ENCODE assay signal across 8 cellular contexts in genomic region chr4:22356996-22357596, GRCh38.
DNase-seq lines count a peak whose midpoint lies in the region; ATAC-seq, FAIRE-seq and TF ChIP-seq lines count a peak whose summit lies in the region.

No MANE protein-coding gene starts in this region.

- H3K4me3 ChIP-seq in DND-41 (ENCODE audit: low read depth in 1 of 2, low read length in 2 of 2): no peak overlapping the region
- H3K4me3 ChIP-seq in testis: no peak overlapping the region

- DNase-seq in DND-41: no peak
- DNase-seq in RCC 7860 (ENCODE audit: low spot score): peak; percentile 29
- peak; percentile 31 for DNase-seq in globus pallidus (ENCODE audit: low spot score)
- no peak for DNase-seq in testis
- DNase-seq in NK-92 (lab: John Stamatoyannopoulos, UW; ENCODE audit: unreplicated experiment): no peak
- DNase-seq in activated naive CD4-positive, alpha-beta T cell treated with anti-CD3 and anti-CD28 coated beads for 36 hours: no peak

- ATAC-seq in DND-41 (ENCODE audit: insufficient read depth, low read depth) (no peak), HG03354 (IDR thresholded peaks at IDR 0.05; ENCODE audit: poor library complexity, severe bottlenecking, unreplicated experiment) (peak; percentile 83), GM18858 (IDR thresholded peaks at IDR 0.05; ENCODE audit: unreplicated experiment) (no peak)

- no peak for FAIRE-seq in RCC 7860 (lab: Jason Lieb, UNC)

- peak; percentile 37 for TF ChIP-seq CTCF in DND-41 (IDR thresholded peaks at IDR 0.05; ENCODE audit: borderline replicate concordance, extremely low read depth, low read length, poor library complexity, severe bottlenecking)
- peak in 1 of 3 experiments; percentile 18 for TF ChIP-seq CTCF in testis (IDR thresholded peaks at IDR 0.05)

- no peak overlapping the region for H3K9ac ChIP-seq in DND-41 (ENCODE audit: low read depth, low read length)

- no peak overlapping the region for H3K4me3 Mint-ChIP-seq in activated naive CD4-positive, alpha-beta T cell treated with anti-CD3 and anti-CD28 coated beads for 36 hours

- H3K27me3 ChIP-seq in DND-41 (ENCODE audit: insufficient read depth, low read length, poor library complexity) (no peaks in the 10 kb centered on the region), testis (no peaks in the 10 kb centered on the region)

- peaks cover 9% of the 10 kb centered on the region for H3K27me3 Mint-ChIP-seq in activated naive CD4-positive, alpha-beta T cell treated with anti-CD3 and anti-CD28 coated beads for 36 hours (ENCODE audit: low read depth)

- TF ChIP-seq POLR2A in testis (IDR thresholded peaks at IDR 0.05): no peak

- H3K36me3 ChIP-seq in DND-41 (ENCODE audit: insufficient read depth, low read length): no peaks in the 10 kb centered on the region
- H3K36me3 ChIP-seq in testis (ENCODE audit: low read depth, missing control alignments): no peaks in the 10 kb centered on the region

- H3K36me3 Mint-ChIP-seq in activated naive CD4-positive, alpha-beta T cell treated with anti-CD3 and anti-CD28 coated beads for 36 hours (ENCODE audit: low read depth): no peaks in the 10 kb centered on the region

- H3K4me2 ChIP-seq in DND-41 (ENCODE audit: insufficient read depth, low read length): no peak overlapping the region

- H2AFZ ChIP-seq in DND-41 (ENCODE audit: low read depth, low read length): no peak overlapping the region

- no peaks in the 10 kb centered on the region for H3K4me1 Mint-ChIP-seq in activated naive CD4-positive, alpha-beta T cell treated with anti-CD3 and anti-CD28 coated beads for 36 hours (ENCODE audit: low read depth)

- H3K79me2 ChIP-seq in DND-41 (ENCODE audit: insufficient read depth, low read length): no peaks in the 10 kb centered on the region

- H3K4me1 ChIP-seq in DND-41 (ENCODE audit: insufficient read depth, low read length) (no peaks in the 10 kb centered on the region), testis (no peaks in the 10 kb centered on the region)

- H3K27ac Mint-ChIP-seq in activated naive CD4-positive, alpha-beta T cell treated with anti-CD3 and anti-CD28 coated beads for 36 hours: no peak overlapping the region

- 62 to 64% methylated on average over 4 to 5 of the region's 5 CpGs for WGBS in testis, 2 donors

- CTCF ChIA-PET in activated naive CD4-positive, alpha-beta T cell treated with anti-CD3 and anti-CD28 coated beads for 36 hours (lab: Charles Lee): interaction anchor here (0.6 to 2.6 kb wide), 4 partner anchors 19 to 572 kb away, joined by 3 to 9 read pairs (median 3); no protein-coding TSS in a partner anchor

- H4K20me1 ChIP-seq in DND-41 (ENCODE audit: insufficient read depth, low read length): no peaks in the 10 kb centered on the region

- peaks cover 3% of the 10 kb centered on the region for H3K9me3 ChIP-seq in DND-41 (ENCODE audit: insufficient read depth, low read length, severe bottlenecking)
- H3K9me3 ChIP-seq in testis: no peaks in the 10 kb centered on the region

- H3K27ac ChIP-seq in DND-41 (ENCODE audit: low read length) (no peak overlapping the region), testis (no peak overlapping the region)

- intact Hi-C loops in testis (cut with DNase I; ENCODE audit: low total_unique reads): no loop called here
- intact Hi-C loops in activated naive CD4-positive, alpha-beta T cell treated with anti-CD3 and anti-CD28 coated beads for 36 hours (cut with micrococcal nuclease): no loop called here

- peaks cover 10% of the 10 kb centered on the region for H3K9me3 Mint-ChIP-seq in activated naive CD4-positive, alpha-beta T cell treated with anti-CD3 and anti-CD28 coated beads for 36 hours

Comparison
In these comparisons a context has a peak if more than half of its experiments do, and no peak if none do; other contexts are left out.
1. DNase-seq: peak in RCC 7860 (single experiment) and globus pallidus (single experiment); none in DND-41 (single experiment), testis (single experiment), NK-92 (single experiment) and activated naive CD4-positive, alpha-beta T cell treated with anti-CD3 and anti-CD28 coated beads for 36 hours (single experiment).